ENCODE assay signal across 38 cellular contexts in the genomic region with DNA sequence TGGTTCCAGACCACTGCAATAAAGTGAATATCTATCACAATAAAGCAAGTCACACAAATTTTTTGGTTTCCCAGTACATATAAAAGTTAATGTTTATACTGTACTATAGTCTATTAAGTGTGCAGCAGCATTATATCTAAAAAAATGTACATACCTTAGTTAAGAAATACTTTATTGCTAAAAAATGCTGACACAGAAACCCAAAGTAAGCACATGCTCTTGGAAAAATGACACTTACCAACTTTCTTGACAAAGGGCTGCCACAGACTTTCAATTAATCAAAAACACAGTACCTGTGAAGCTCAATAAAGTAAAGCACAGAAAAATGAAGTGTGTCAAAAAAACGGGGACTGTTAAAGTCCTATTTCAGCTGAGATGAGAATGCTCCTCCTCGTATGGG. TPM values are rescaled to one million over a fixed set of nuclear protein-coding genes. Genes with fewer than 3 reads are reported as not detected.
"Had no signal": no experiment of that assay in that cellular context is flagged by ENCODE, and none has a peak within 500 bp of the region (broad histone marks: within the 10 kb centered on the region; RNA-seq: fewer than 3 reads in every experiment).

No MANE protein-coding gene starts in this region.

- H3K27me3 Mint-ChIP-seq: activated CD8-positive, alpha-beta memory T cell treated with anti-CD3 and anti-CD28 coated beads, Interleukin-2, amount 10 ng/mL, durations not matched to agents 7 days and 5 days; activated CD8-positive, alpha-beta T cell treated with anti-CD3 and anti-CD28 coated beads for 36 hours; activated naive CD4-positive, alpha-beta T cell treated with anti-CD3 and anti-CD28 coated beads, Interleukin-2, amount 50 U/mL, for 24 hours; activated naive CD8-positive, alpha-beta T cell treated with anti-CD3 and anti-CD28 coated beads for 36 hours; activated naive CD8-positive, alpha-beta T cell treated with anti-CD3 and anti-CD28 coated beads, Interleukin-2, amount 50 U/mL, for 24 hours; effector memory CD8-positive, alpha-beta T cell had no signal

- H3K4me3 Mint-ChIP-seq: activated CD8-positive, alpha-beta memory T cell treated with anti-CD3 and anti-CD28 coated beads, Interleukin-2, amount 10 ng/mL, durations not matched to agents 7 days and 5 days; activated CD8-positive, alpha-beta T cell treated with anti-CD3 and anti-CD28 coated beads for 36 hours; activated naive CD4-positive, alpha-beta T cell treated with anti-CD3 and anti-CD28 coated beads for 36 hours; activated naive CD4-positive, alpha-beta T cell treated with anti-CD3 and anti-CD28 coated beads, Interleukin-2, amount 50 U/mL, for 24 hours; activated naive CD8-positive, alpha-beta T cell treated with anti-CD3 and anti-CD28 coated beads for 36 hours; activated naive CD8-positive, alpha-beta T cell treated with anti-CD3 and anti-CD28 coated beads, Interleukin-2, amount 50 U/mL, for 24 hours; activated T-helper 1 cell treated with anti-CD3 and anti-CD28 coated beads, Interleukin-12 subunit alpha, Interleukin-12 subunit beta, Interleukin-2, Interleukin-4 antibody, amounts not matched to agents 30 ng/mL and 10 ng/mL and 1 ng/mL, durations not matched to agents 14 hours and 24 hours and 36 hours; effector memory CD8-positive, alpha-beta T cell; WTC11 had no signal

- H3K27ac Mint-ChIP-seq: activated CD8-positive, alpha-beta memory T cell treated with anti-CD3 and anti-CD28 coated beads, Interleukin-2, amount 10 ng/mL, durations not matched to agents 7 days and 5 days; activated CD8-positive, alpha-beta T cell treated with anti-CD3 and anti-CD28 coated beads for 36 hours; activated naive CD4-positive, alpha-beta T cell treated with anti-CD3 and anti-CD28 coated beads for 36 hours; activated naive CD8-positive, alpha-beta T cell treated with anti-CD3 and anti-CD28 coated beads for 36 hours; activated naive CD8-positive, alpha-beta T cell treated with anti-CD3 and anti-CD28 coated beads, Interleukin-2, amount 50 U/mL, for 24 hours; activated T-helper 1 cell treated with anti-CD3 and anti-CD28 coated beads, Interleukin-12 subunit alpha, Interleukin-12 subunit beta, Interleukin-2, Interleukin-4 antibody, amounts not matched to agents 30 ng/mL and 10 ng/mL and 1 ng/mL, durations not matched to agents 14 hours and 24 hours and 36 hours; activated T-helper 2 cell treated with anti-CD3 and anti-CD28 coated beads, Interferon-gamma antibody, Interleukin-2, Interleukin-4, amounts not matched to agents 10 μg/mL and 5 μg/mL and 100 μg/mL, durations not matched to agents 14 hours and 24 hours and 36 hours had no signal

- H3K4me2 ChIP-seq: hepatocyte had no signal

- ATAC-seq: activated CD8-positive, alpha-beta memory T cell treated with anti-CD3 and anti-CD28 coated beads, Interleukin-2, amount 10 ng/mL, durations not matched to agents 7 days and 5 days; body of pancreas; effector memory CD8-positive, alpha-beta T cell; gastroesophageal sphincter; WTC11 had no signal

- H3K27ac ChIP-seq: adrenal gland, body of pancreas, epithelial cell of prostate, esophagus squamous epithelium, gastroesophageal sphincter, heart right ventricle, hepatocyte, VCaP had no signal

- H3K36me3 Mint-ChIP-seq: WTC11 had no signal

- H3K9me3 ChIP-seq: adrenal gland, body of pancreas, esophagus squamous epithelium had no signal

- H3K36me3 ChIP-seq: adrenal gland had no signal

- H3K9me3 Mint-ChIP-seq: activated T-helper 1 cell treated with anti-CD3 and anti-CD28 coated beads, Interleukin-12 subunit alpha, Interleukin-12 subunit beta, Interleukin-2, Interleukin-4 antibody, amounts not matched to agents 30 ng/mL and 10 ng/mL and 1 ng/mL, durations not matched to agents 14 hours and 24 hours and 36 hours; effector memory CD8-positive, alpha-beta T cell; WTC11 had no signal

- DNase-seq: activated CD4-positive, alpha-beta T cell treated with anti-CD3 and anti-CD28 coated beads for 48 hours; activated CD4-positive, alpha-beta T cell treated with anti-CD3 and anti-CD28 coated beads, Interleukin-2, amount 50 U/mL, for 1 hour; activated CD4-positive, alpha-beta T cell treated with anti-CD3 and anti-CD28 coated beads, Interleukin-2, amount 50 U/mL, for 48 hours; activated CD8-positive, alpha-beta memory T cell treated with anti-CD3 and anti-CD28 coated beads, Interleukin-2, amount 10 ng/mL, durations not matched to agents 7 days and 5 days; activated CD8-positive, alpha-beta memory T cell treated with anti-CD3 and anti-CD28 coated beads, Interleukin-2, amount 50 U/mL, for 4 hours; activated CD8-positive, alpha-beta T cell treated with anti-CD3 and anti-CD28 coated beads for 36 hours; activated effector memory CD4-positive, alpha-beta T cell treated with anti-CD3 and anti-CD28 coated beads, Interleukin-2, amount 50 U/mL, for 16 hours; activated naive CD4-positive, alpha-beta T cell treated with anti-CD3 and anti-CD28 coated beads for 36 hours; activated naive CD8-positive, alpha-beta T cell treated with anti-CD3 and anti-CD28 coated beads for 36 hours; activated naive CD8-positive, alpha-beta T cell treated with anti-CD3 and anti-CD28 coated beads, Interleukin-2, amount 50 U/mL, for 24 hours; activated T-cell treated with anti-CD3 and anti-CD28 coated beads, Interleukin-2, amount 50 U/mL, for 1 hour; amygdala; body of pancreas; caudate nucleus; cortex of kidney; dermis blood vessel endothelial cell; effector CD4-positive, alpha-beta T cell; effector memory CD8-positive, alpha-beta T cell; esophagus squamous epithelium; foreskin melanocyte; heart right ventricle; T-helper 2 cell had no signal

- H3K4me3 ChIP-seq: adrenal gland, body of pancreas, esophagus squamous epithelium, gastroesophageal sphincter, heart right ventricle, hepatocyte had no signal

- H3K27me3 ChIP-seq: adrenal gland, body of pancreas, esophagus squamous epithelium, gastroesophageal sphincter, heart right ventricle, hepatocyte had no signal

- FAIRE-seq: colon had no signal

- H3K4me1 ChIP-seq: esophagus squamous epithelium had no signal

RNA-seq across cellular contexts. Expression of gene GSTT4, which starts 22.7 kb away (rescaled TPM):
- total RNA-seq: activated CD8-positive, alpha-beta memory T cell treated with anti-CD3 and anti-CD28 coated beads for 36 hours; activated CD8-positive, alpha-beta memory T cell treated with anti-CD3 and anti-CD28 coated beads, Interleukin-2, amount 10 ng/mL, durations not matched to agents 7 days and 5 days; activated CD8-positive, alpha-beta T cell treated with anti-CD3 and anti-CD28 coated beads for 36 hours; activated naive CD4-positive, alpha-beta T cell treated with anti-CD3 and anti-CD28 coated beads for 36 hours; activated naive CD8-positive, alpha-beta T cell treated with anti-CD3 and anti-CD28 coated beads for 36 hours; activated T-helper 1 cell treated with anti-CD3 and anti-CD28 coated beads, Interleukin-12 subunit alpha, Interleukin-12 subunit beta, Interleukin-2, Interleukin-4 antibody, amounts not matched to agents 30 ng/mL and 10 ng/mL and 1 ng/mL, durations not matched to agents 14 hours and 24 hours and 36 hours; activated T-helper 2 cell treated with anti-CD3 and anti-CD28 coated beads, Interferon-gamma antibody, Interleukin-2, Interleukin-4, amounts not matched to agents 10 μg/mL and 5 μg/mL and 100 μg/mL, durations not matched to agents 14 hours and 24 hours and 36 hours; adrenal gland; aorta; body of pancreas; chondrocyte; dermis blood vessel endothelial cell; esophagus squamous epithelium; fibroblast of lung; fibroblast of villous mesenchyme; glomerular endothelial cell; heart right ventricle; hepatocyte; WTC11 had no signal

RNA-seq across cellular contexts. Expression of gene GSTT2, which starts 48.1 kb away (rescaled TPM):
- total RNA-seq: activated CD8-positive, alpha-beta memory T cell treated with anti-CD3 and anti-CD28 coated beads for 36 hours; activated CD8-positive, alpha-beta memory T cell treated with anti-CD3 and anti-CD28 coated beads, Interleukin-2, amount 10 ng/mL, durations not matched to agents 7 days and 5 days; activated CD8-positive, alpha-beta T cell treated with anti-CD3 and anti-CD28 coated beads for 36 hours; activated naive CD4-positive, alpha-beta T cell treated with anti-CD3 and anti-CD28 coated beads for 36 hours; activated naive CD8-positive, alpha-beta T cell treated with anti-CD3 and anti-CD28 coated beads for 36 hours; activated T-helper 1 cell treated with anti-CD3 and anti-CD28 coated beads, Interleukin-12 subunit alpha, Interleukin-12 subunit beta, Interleukin-2, Interleukin-4 antibody, amounts not matched to agents 30 ng/mL and 10 ng/mL and 1 ng/mL, durations not matched to agents 14 hours and 24 hours and 36 hours; activated T-helper 2 cell treated with anti-CD3 and anti-CD28 coated beads, Interferon-gamma antibody, Interleukin-2, Interleukin-4, amounts not matched to agents 10 μg/mL and 5 μg/mL and 100 μg/mL, durations not matched to agents 14 hours and 24 hours and 36 hours; body of pancreas; chondrocyte; dermis blood vessel endothelial cell; esophagus squamous epithelium; fibroblast of villous mesenchyme; hepatocyte had no signal
